In the genomic region with DNA sequence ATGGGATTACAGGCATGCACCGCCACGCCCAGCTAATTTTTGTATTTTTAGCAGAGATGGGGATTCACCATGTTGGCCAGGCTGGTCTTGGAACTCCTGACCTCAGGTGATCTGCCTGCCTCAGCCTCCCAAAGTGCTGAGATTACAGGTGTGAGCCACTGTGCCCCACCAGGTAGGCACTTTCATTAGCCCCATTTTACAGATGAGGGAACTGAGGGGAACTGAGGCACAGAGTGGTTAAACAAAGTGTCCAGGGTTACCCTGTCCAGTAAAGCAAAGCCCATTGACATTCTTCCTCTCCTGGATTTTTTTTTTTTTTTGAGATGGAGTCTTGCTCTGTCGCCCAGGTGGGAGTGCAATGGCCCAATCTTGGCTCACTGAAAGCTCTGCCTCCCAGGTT, we compare ENCODE assay signal across 6 cellular contexts. TPM values are rescaled to one million over a fixed set of nuclear protein-coding genes. Genes with fewer than 3 reads are reported as not detected.
DNase-seq lines count a peak whose midpoint lies in the region; ATAC-seq and TF ChIP-seq lines count a peak whose summit lies in the region.
"Not testable (repeated sequence)": the region's sequence is repeated elsewhere in the genome, so short reads cannot be mapped to it uniquely, and the experiment has no call there.

No MANE protein-coding gene starts in this region.

- not testable (repeated sequence) for TF ChIP-seq CTCF in Caco-2 (IDR thresholded peaks at IDR 0.05; ENCODE audit: insufficient read depth in 1 of 2, low read depth in 1 of 2, low read length in 1 of 2, severe bottlenecking in 1 of 2, unreplicated experiment in 1 of 2); Peyer's patch (IDR thresholded peaks at IDR 0.05); heart left ventricle (IDR thresholded peaks at IDR 0.05); thoracic aorta (IDR thresholded peaks at IDR 0.05)

- H3K4me1 ChIP-seq in Caco-2 (peaks cover 62% of the 10 kb centered on the region), Peyer's patch (peaks cover 18 to 68% (median 46%) of the 10 kb centered on the region in 4 donors), heart left ventricle (peaks cover 8 to 89% (median 50%) of the 10 kb centered on the region in 12 donors), thoracic aorta (ENCODE audit: control insufficient read depth in 1 of 2, low read depth in 2 of 2) (peaks cover 31 to 68% of the 10 kb centered on the region in 2 donors)

- H3K27ac ChIP-seq in Peyer's patch, result peak overlapping the region; percentile 88 to 94 (median 94)
- H3K27ac ChIP-seq in heart left ventricle, result peak overlapping the region in 10 of 12 donors; percentile 84 to 99 (median 96)
- H3K27ac ChIP-seq in thoracic aorta, result peak overlapping the region; percentile 94 to 95

- peak overlapping the region; percentile 71 for H3K27ac Mint-ChIP-seq in Caco-2 (ENCODE audit: unreplicated experiment)
- H3K27ac Mint-ChIP-seq in activated naive CD4-positive, alpha-beta T cell treated with anti-CD3 and anti-CD28 coated beads for 36 hours, result peak overlapping the region; percentile 97
- H3K27ac Mint-ChIP-seq in natural killer cell treated with Interleukin-12 subunit alpha and Interleukin-12 subunit beta and Interleukin-15 and Interleukin-18, amount 100 ng/mL, for 72 hours, result peak overlapping the region; percentile 91 to 96

- not testable (repeated sequence) for H3K36me3 ChIP-seq in Caco-2 (ENCODE audit: control insufficient read depth, insufficient read depth, low read length); Peyer's patch; heart left ventricle; thoracic aorta

- CTCF ChIA-PET in Caco-2 (lab: Charles Lee); activated naive CD4-positive, alpha-beta T cell treated with anti-CD3 and anti-CD28 coated beads for 36 hours (lab: Charles Lee): not testable (repeated sequence)

- not testable (repeated sequence) for H3K27me3 Mint-ChIP-seq in Caco-2 (ENCODE audit: insufficient read depth, unreplicated experiment); activated naive CD4-positive, alpha-beta T cell treated with anti-CD3 and anti-CD28 coated beads for 36 hours (ENCODE audit: low read depth); natural killer cell treated with Interleukin-12 subunit alpha and Interleukin-12 subunit beta and Interleukin-15 and Interleukin-18, amount 100 ng/mL, for 72 hours

- 92 to 99% (median 97%) methylated on average over 3 of the region's 3 CpGs for WGBS in heart left ventricle, 4 donors

- not testable (repeated sequence) for ATAC-seq in heart left ventricle; natural killer cell treated with Interleukin-12 subunit alpha and Interleukin-12 subunit beta and Interleukin-15 and Interleukin-18, amount 100 ng/mL, for 72 hours; thoracic aorta (ENCODE audit: insufficient number of reproducible peaks, low FRiP score, low read depth)

- DNase-seq in Caco-2; Peyer's patch; activated naive CD4-positive, alpha-beta T cell treated with anti-CD3 and anti-CD28 coated beads for 36 hours; heart left ventricle; natural killer cell treated with Interleukin-12 subunit alpha and Interleukin-12 subunit beta and Interleukin-15 and Interleukin-18, amount 100 ng/mL, for 72 hours (ENCODE audit: low spot score); thoracic aorta (ENCODE audit: low spot score): not testable (repeated sequence)

- peaks cover 28% of the 10 kb centered on the region for H3K4me1 Mint-ChIP-seq in Caco-2 (ENCODE audit: low read depth, unreplicated experiment)
- peaks cover 74% of the 10 kb centered on the region for H3K4me1 Mint-ChIP-seq in activated naive CD4-positive, alpha-beta T cell treated with anti-CD3 and anti-CD28 coated beads for 36 hours (ENCODE audit: low read depth)
- H3K4me1 Mint-ChIP-seq in natural killer cell treated with Interleukin-12 subunit alpha and Interleukin-12 subunit beta and Interleukin-15 and Interleukin-18, amount 100 ng/mL, for 72 hours (ENCODE audit: low read depth in 2 of 2), result peaks cover 45 to 51% of the 10 kb centered on the region in 2 donors

- H3K27me3 ChIP-seq in Caco-2 (replicated peaks; ENCODE audit: control insufficient read depth, insufficient read depth, low read length); Peyer's patch; heart left ventricle; thoracic aorta (replicated peaks; ENCODE audit: insufficient read depth): not testable (repeated sequence)

- H3K9me3 ChIP-seq in Caco-2, Peyer's patch, heart left ventricle, thoracic aorta: not testable (repeated sequence)

- peaks cover 25% of the 10 kb centered on the region for H3K36me3 Mint-ChIP-seq in Caco-2 (ENCODE audit: insufficient read depth, unreplicated experiment)
- not testable (repeated sequence) for H3K36me3 Mint-ChIP-seq in activated naive CD4-positive, alpha-beta T cell treated with anti-CD3 and anti-CD28 coated beads for 36 hours (ENCODE audit: low read depth); natural killer cell treated with Interleukin-12 subunit alpha and Interleukin-12 subunit beta and Interleukin-15 and Interleukin-18, amount 100 ng/mL, for 72 hours

- H3K4me3 ChIP-seq in Caco-2 (ENCODE audit: low read depth, low read length); Peyer's patch; heart left ventricle; thoracic aorta: not testable (repeated sequence)

- TF ChIP-seq POLR2A in Peyer's patch (IDR thresholded peaks at IDR 0.05); heart left ventricle (IDR thresholded peaks at IDR 0.05): not testable (repeated sequence)

- H3K4me3 Mint-ChIP-seq in Caco-2 (ENCODE audit: unreplicated experiment); activated naive CD4-positive, alpha-beta T cell treated with anti-CD3 and anti-CD28 coated beads for 36 hours; natural killer cell treated with Interleukin-12 subunit alpha and Interleukin-12 subunit beta and Interleukin-15 and Interleukin-18, amount 100 ng/mL, for 72 hours: not testable (repeated sequence)

- H3K9me3 Mint-ChIP-seq in Caco-2 (ENCODE audit: unreplicated experiment); activated naive CD4-positive, alpha-beta T cell treated with anti-CD3 and anti-CD28 coated beads for 36 hours; natural killer cell treated with Interleukin-12 subunit alpha and Interleukin-12 subunit beta and Interleukin-15 and Interleukin-18, amount 100 ng/mL, for 72 hours: not testable (repeated sequence)

- intact Hi-C loops in Caco-2 (cut with micrococcal nuclease; ENCODE audit: unreplicated experiment), result not testable (repeated sequence)
- intact Hi-C loops in activated naive CD4-positive, alpha-beta T cell treated with anti-CD3 and anti-CD28 coated beads for 36 hours (cut with micrococcal nuclease), result loop anchor here (2.0 to 5.0 kb wide), 3 partner anchors 15 to 671 kb away; a partner anchor contains a TSS
- intact Hi-C loops in heart left ventricle (cut with DNase I), result loop anchor here in 4 of 10 donors (5.0 kb wide), 1 partner anchor 41 kb away; no protein-coding TSS in a partner anchor

- not testable (repeated sequence) for BruUV-seq in Caco-2 (replicated peaks; lab: Mats Ljungman, UMichigan)

- POLR2A ChIA-PET in Caco-2 (lab: Charles Lee), result interaction anchor here (0.6 kb wide), 1 partner anchor 29 kb away, joined by 5 read pairs; no protein-coding TSS in a partner anchor

RNA-seq across cellular contexts. Expression of a gene that starts 15.9 kb away (rescaled TPM):
- total RNA-seq in Caco-2 (2022), result 72.0 and 72.4 TPM in 2 replicates
- total RNA-seq in Peyer's patch, result 100 to 1,000 TPM in 1 of 4 donors, 10 to 100 TPM in 3; 72.2 to 229 (median 85.6) TPM
- total RNA-seq in activated naive CD4-positive, alpha-beta T cell treated with anti-CD3 and anti-CD28 coated beads for 36 hours, result 100 to 1,000 TPM; 120 to 123 TPM
- 100 to 1,000 TPM in 1 of 9 donors, 10 to 100 TPM in 8; 17.6 to 101 (median 29.1) TPM for total RNA-seq in heart left ventricle
- polyA plus RNA-seq in heart left ventricle, result 10 to 100 TPM; 21.8 to 35.7 TPM
- total RNA-seq in natural killer cell treated with Interleukin-12 subunit alpha and Interleukin-12 subunit beta and Interleukin-15 and Interleukin-18, amount 100 ng/mL, for 72 hours, result 100 to 1,000 TPM; 106 to 117 TPM
- total RNA-seq in thoracic aorta, result 100 to 1,000 TPM; 125 to 440 TPM

RNA-seq across cellular contexts. Expression of a gene that starts 16.0 kb away (rescaled TPM):
- total RNA-seq in Caco-2 (2022), result 19.3 and 26.4 TPM in 2 replicates
- 100 to 1,000 TPM in 2 of 4 donors, 10 to 100 TPM in 2; 78.1 to 199 (median 107) TPM for total RNA-seq in Peyer's patch
- 10 to 100 TPM; 48.3 to 48.9 TPM for total RNA-seq in activated naive CD4-positive, alpha-beta T cell treated with anti-CD3 and anti-CD28 coated beads for 36 hours
- total RNA-seq in heart left ventricle, result 10 to 100 TPM; 24.0 to 48.8 (median 35.8) TPM
- polyA plus RNA-seq in heart left ventricle, result 10 to 100 TPM; 52.5 to 64.7 TPM
- 10 to 100 TPM; 48.1 to 62.5 TPM for total RNA-seq in natural killer cell treated with Interleukin-12 subunit alpha and Interleukin-12 subunit beta and Interleukin-15 and Interleukin-18, amount 100 ng/mL, for 72 hours
- 10 to 100 TPM; 30.8 to 83.4 TPM for total RNA-seq in thoracic aorta

RNA-seq across cellular contexts. Expression of a gene that starts 48.1 kb away (rescaled TPM):
- 89.6 and 92.7 TPM in 2 replicates for total RNA-seq in Caco-2 (2022)
- 10 to 100 TPM; 21.5 to 48.0 (median 37.1) TPM for total RNA-seq in Peyer's patch
- total RNA-seq in activated naive CD4-positive, alpha-beta T cell treated with anti-CD3 and anti-CD28 coated beads for 36 hours, result 10 to 100 TPM; 41.3 to 45.0 TPM
- total RNA-seq in heart left ventricle, result 10 to 100 TPM; 28.7 to 88.2 (median 41.8) TPM
- 10 to 100 TPM; 49.6 to 74.2 TPM for polyA plus RNA-seq in heart left ventricle
- total RNA-seq in natural killer cell treated with Interleukin-12 subunit alpha and Interleukin-12 subunit beta and Interleukin-15 and Interleukin-18, amount 100 ng/mL, for 72 hours, result 100 to 1,000 TPM; 129 to 138 TPM
- 10 to 100 TPM; 27.2 to 28.8 TPM for total RNA-seq in thoracic aorta

RNA-seq across cellular contexts. Expression of a gene that starts 49.6 kb away (rescaled TPM):
- total RNA-seq in Caco-2 (2022), result 42.6 and 46.4 TPM in 2 replicates
- 10 to 100 TPM; 27.1 to 71.8 (median 28.3) TPM for total RNA-seq in Peyer's patch
- 10 to 100 TPM; 55.8 to 59.6 TPM for total RNA-seq in activated naive CD4-positive, alpha-beta T cell treated with anti-CD3 and anti-CD28 coated beads for 36 hours
- 10 to 100 TPM; 15.1 to 22.6 (median 16.2) TPM for total RNA-seq in heart left ventricle
- polyA plus RNA-seq in heart left ventricle, result 10 to 100 TPM; 26.4 to 32.4 TPM
- 100 to 1,000 TPM in 1 of 2 donors, 10 to 100 TPM in 1; 54.6 to 120 TPM for total RNA-seq in natural killer cell treated with Interleukin-12 subunit alpha and Interleukin-12 subunit beta and Interleukin-15 and Interleukin-18, amount 100 ng/mL, for 72 hours
- 10 to 100 TPM; 35.3 to 52.3 TPM for total RNA-seq in thoracic aorta
